ENCODE assay signal across 1 cellular context in the genomic region with DNA sequence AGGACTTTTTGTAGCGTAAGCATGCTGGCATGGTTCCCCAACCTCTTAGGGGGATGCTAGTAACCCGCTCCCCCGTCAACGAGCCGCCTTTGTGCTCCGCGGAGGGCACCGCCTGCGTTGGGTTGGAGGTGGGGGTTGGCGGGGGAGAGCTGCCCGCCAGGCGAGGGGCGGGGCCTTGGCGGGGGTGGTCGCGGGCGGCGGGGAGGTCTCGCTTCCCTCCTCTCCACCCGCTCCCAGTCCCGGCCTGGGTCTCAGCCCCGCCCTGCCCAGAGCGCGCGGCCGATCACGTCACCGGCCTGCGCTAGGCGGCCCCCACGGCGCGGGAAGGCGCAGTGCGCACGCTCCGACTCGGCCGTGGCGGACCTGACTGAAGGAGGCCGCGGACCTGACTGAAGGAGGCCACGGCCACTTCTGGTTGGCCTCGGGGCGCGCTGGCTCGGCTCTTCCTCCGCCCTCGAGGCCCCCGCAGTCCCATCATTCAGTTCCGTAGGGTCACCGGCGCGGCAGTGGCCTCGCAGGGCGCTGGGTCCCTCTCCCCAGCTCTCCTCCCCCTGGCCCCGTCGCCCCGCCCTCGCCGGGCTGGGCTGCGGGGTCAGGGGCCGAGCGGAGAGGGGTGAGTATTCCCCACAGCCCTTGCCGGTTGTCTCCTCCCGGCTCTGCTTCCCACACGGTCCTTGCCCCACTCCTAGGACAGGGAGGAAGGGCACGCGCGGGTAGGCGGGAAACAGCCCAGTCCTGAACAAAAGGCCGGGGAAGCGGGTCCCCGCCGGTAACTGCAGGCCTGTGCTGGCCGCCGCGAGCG.
TF ChIP-seq lines count a peak whose summit lies in the region.

TSS of gene ATG10 (plus strand) at position 330 of the 802 bp plus-strand sequence. CDS start 15,548 bp downstream, outside the sequence.

TF ChIP-seq in HEK293, 187 proteins besides CTCF, POLR2A, EP300 and RAD21 (continued from another document and continues in another):
- TF ChIP-seq ZNF133 (tag by site-specific recombination; IDR thresholded peaks at IDR 0.05) (no peak), KLF7 (tag by site-specific recombination; IDR thresholded peaks at IDR 0.05; ENCODE audit: borderline replicate concordance) (peak; percentile 24; the same call in 1 of the 2 replicates), ZFP69B (tag by site-specific recombination; IDR thresholded peaks at IDR 0.05) (0 out of 2 replicates have a peak, but pooled peaks have one; percentile 0), ZNF394 (tag by site-specific recombination; IDR thresholded peaks at IDR 0.05; ENCODE audit: borderline replicate concordance) (peak; percentile 37; the same call in 1 of the 2 replicates), ZNF274 (IDR thresholded peaks at IDR 0.05; ENCODE audit: low read length) (no peak), ZNF274 (tag by site-specific recombination; IDR thresholded peaks at IDR 0.05; ENCODE audit: borderline replicate concordance) (no peak), ZBTB26 (tag by site-specific recombination; optimal IDR thresholded peaks at IDR 0.05) (peak; percentile 97), ZNF148 (tag by site-specific recombination; IDR thresholded peaks at IDR 0.05; ENCODE audit: borderline replicate concordance) (no peak), ZFP37 (tag by site-specific recombination; IDR thresholded peaks at IDR 0.05) (peak; percentile 92), ZBTB17 (tag by site-specific recombination; IDR thresholded peaks at IDR 0.05) (peak; percentile 56; the same call in 1 of the 2 replicates), ZNF555 (tag by site-specific recombination; conservative IDR thresholded peaks at IDR 0.05) (no peak), YY1 (tag by site-specific recombination; IDR thresholded peaks at IDR 0.05) (peak; percentile 37; the same call in 1 of the 2 replicates), MEIS1 (CRISPR knock-in tag; IDR thresholded peaks at IDR 0.05; ENCODE audit: borderline replicate concordance) (no peak), MZF1 (tag by site-specific recombination; IDR thresholded peaks at IDR 0.05; ENCODE audit: borderline replicate concordance) (peak; percentile 92; the same call in 1 of the 2 replicates), SP2 (tag by site-specific recombination; IDR thresholded peaks at IDR 0.05) (peak; percentile 73), ZBTB6 (tag by site-specific recombination; IDR thresholded peaks at IDR 0.05) (no peak), ZNF600 (tag by site-specific recombination; IDR thresholded peaks at IDR 0.05) (peak; percentile 74; the same call in 1 of the 2 replicates), ZNF37A (tag by site-specific recombination; IDR thresholded peaks at IDR 0.05) (no peak), ZNF501 (tag by site-specific recombination; IDR thresholded peaks at IDR 0.05) (peak; percentile 82), ZBTB48 (tag by site-specific recombination; IDR thresholded peaks at IDR 0.05) (peak; percentile 96), ZNF747 (tag by site-specific recombination; IDR thresholded peaks at IDR 0.05) (no peak), BCL11A (tag by site-specific recombination; IDR thresholded peaks at IDR 0.05; ENCODE audit: low read depth) (no peak), ZBTB7A (tag by site-specific recombination; IDR thresholded peaks at IDR 0.05; ENCODE audit: low read depth) (no peak), ZBTB8A (tag by site-specific recombination; IDR thresholded peaks at IDR 0.05) (peak; percentile 49), ZNF292 (tag by site-specific recombination; IDR thresholded peaks at IDR 0.05; ENCODE audit: borderline replicate concordance, low read depth) (no peak), ZNF10 (tag by site-specific recombination; IDR thresholded peaks at IDR 0.05) (no peak), ZNF366 (tag by site-specific recombination; conservative IDR thresholded peaks at IDR 0.05) (no peak), ZNF629 (tag by site-specific recombination; IDR thresholded peaks at IDR 0.05) (peak; percentile 68), ZNF639 (tag by site-specific recombination; IDR thresholded peaks at IDR 0.05) (no peak), ZNF560 (tag by site-specific recombination; IDR thresholded peaks at IDR 0.05; ENCODE audit: borderline replicate concordance) (no peak), ZBTB1 (tag by site-specific recombination; IDR thresholded peaks at IDR 0.05) (no peak), GLIS2 (tag by site-specific recombination; IDR thresholded peaks at IDR 0.05) (peak; percentile 92), ZNF670 (tag by site-specific recombination; IDR thresholded peaks at IDR 0.05; ENCODE audit: low read depth) (no peak), SCRT1 (tag by site-specific recombination; IDR thresholded peaks at IDR 0.05; ENCODE audit: borderline replicate concordance) (no peak), ZSCAN5A (tag by site-specific recombination; IDR thresholded peaks at IDR 0.05) (no peak), ZBTB44 (tag by site-specific recombination; IDR thresholded peaks at IDR 0.05) (no peak), ZNF184 (tag by site-specific recombination; IDR thresholded peaks at IDR 0.05) (no peak), YY2 (tag by site-specific recombination; IDR thresholded peaks at IDR 0.05) (no peak), ZNF529 (tag by site-specific recombination; IDR thresholded peaks at IDR 0.05; ENCODE audit: insufficient replicate concordance) (no peak), ZNF514 (tag by site-specific recombination; IDR thresholded peaks at IDR 0.05) (no peak), EGR2 (tag by site-specific recombination; IDR thresholded peaks at IDR 0.05; ENCODE audit: low read depth) (peak; percentile 84), HOXA7 (CRISPR knock-in tag; IDR thresholded peaks at IDR 0.05; ENCODE audit: borderline replicate concordance) (no peak), ZNF174 (tag by site-specific recombination; IDR thresholded peaks at IDR 0.05) (no peak)
- TF ChIP-seq, protein P1, sequence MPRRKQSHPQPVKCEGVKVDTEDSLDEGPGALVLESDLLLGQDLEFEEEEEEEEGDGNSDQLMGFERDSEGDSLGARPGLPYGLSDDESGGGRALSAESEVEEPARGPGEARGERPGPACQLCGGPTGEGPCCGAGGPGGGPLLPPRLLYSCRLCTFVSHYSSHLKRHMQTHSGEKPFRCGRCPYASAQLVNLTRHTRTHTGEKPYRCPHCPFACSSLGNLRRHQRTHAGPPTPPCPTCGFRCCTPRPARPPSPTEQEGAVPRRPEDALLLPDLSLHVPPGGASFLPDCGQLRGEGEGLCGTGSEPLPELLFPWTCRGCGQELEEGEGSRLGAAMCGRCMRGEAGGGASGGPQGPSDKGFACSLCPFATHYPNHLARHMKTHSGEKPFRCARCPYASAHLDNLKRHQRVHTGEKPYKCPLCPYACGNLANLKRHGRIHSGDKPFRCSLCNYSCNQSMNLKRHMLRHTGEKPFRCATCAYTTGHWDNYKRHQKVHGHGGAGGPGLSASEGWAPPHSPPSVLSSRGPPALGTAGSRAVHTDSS (tag by site-specific recombination; IDR thresholded peaks at IDR 0.05) = no peak
- TF ChIP-seq, protein P2, sequence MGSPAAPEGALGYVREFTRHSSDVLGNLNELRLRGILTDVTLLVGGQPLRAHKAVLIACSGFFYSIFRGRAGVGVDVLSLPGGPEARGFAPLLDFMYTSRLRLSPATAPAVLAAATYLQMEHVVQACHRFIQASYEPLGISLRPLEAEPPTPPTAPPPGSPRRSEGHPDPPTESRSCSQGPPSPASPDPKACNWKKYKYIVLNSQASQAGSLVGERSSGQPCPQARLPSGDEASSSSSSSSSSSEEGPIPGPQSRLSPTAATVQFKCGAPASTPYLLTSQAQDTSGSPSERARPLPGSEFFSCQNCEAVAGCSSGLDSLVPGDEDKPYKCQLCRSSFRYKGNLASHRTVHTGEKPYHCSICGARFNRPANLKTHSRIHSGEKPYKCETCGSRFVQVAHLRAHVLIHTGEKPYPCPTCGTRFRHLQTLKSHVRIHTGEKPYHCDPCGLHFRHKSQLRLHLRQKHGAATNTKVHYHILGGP (tag by site-specific recombination; IDR thresholded peaks at IDR 0.05) = no peak
- TF ChIP-seq, protein P3, sequence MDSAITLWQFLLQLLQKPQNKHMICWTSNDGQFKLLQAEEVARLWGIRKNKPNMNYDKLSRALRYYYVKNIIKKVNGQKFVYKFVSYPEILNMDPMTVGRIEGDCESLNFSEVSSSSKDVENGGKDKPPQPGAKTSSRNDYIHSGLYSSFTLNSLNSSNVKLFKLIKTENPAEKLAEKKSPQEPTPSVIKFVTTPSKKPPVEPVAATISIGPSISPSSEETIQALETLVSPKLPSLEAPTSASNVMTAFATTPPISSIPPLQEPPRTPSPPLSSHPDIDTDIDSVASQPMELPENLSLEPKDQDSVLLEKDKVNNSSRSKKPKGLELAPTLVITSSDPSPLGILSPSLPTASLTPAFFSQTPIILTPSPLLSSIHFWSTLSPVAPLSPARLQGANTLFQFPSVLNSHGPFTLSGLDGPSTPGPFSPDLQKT (IDR thresholded peaks at IDR 0.05; ENCODE audit: borderline replicate concordance, low read depth, low read length) = no peak
- TF ChIP-seq, protein P4, sequence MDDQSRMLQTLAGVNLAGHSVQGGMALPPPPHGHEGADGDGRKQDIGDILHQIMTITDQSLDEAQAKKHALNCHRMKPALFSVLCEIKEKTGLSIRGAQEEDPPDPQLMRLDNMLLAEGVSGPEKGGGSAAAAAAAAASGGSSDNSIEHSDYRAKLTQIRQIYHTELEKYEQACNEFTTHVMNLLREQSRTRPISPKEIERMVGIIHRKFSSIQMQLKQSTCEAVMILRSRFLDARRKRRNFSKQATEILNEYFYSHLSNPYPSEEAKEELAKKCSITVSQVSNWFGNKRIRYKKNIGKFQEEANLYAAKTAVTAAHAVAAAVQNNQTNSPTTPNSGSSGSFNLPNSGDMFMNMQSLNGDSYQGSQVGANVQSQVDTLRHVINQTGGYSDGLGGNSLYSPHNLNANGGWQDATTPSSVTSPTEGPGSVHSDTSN (CRISPR knock-in tag; IDR thresholded peaks at IDR 0.05) = peak; percentile 70
